Comparison of ENCODE assay signal across 20 cellular contexts in the genomic region with DNA sequence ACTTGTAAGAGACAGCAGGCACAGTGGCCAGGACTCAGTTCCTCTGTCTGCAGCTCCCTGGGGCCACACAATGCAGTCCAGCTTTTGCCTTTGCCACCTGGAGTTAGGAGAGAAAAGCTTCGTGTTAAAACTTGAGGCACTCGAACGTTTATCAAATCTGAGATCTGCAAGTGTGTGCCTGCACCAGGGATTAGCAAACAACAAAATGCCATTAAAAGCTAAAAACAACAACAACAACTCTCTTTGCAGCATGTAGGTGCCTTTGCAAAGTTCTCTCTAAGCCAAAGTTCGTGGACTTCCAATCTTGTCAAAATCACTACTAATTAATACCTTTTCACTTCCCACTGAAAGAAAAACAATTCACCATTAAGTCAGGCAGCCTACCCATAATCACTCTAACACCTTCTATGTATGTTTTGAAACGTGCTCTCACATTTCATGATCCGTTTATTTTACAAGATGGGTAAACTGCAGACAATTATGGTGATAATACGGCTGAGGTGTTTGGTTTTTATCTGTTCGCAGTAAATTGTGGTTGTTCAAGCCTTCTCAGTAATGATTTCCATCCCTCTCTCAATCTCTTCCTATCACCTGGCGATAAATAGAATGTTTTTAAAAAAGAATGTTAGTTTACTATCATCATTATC.
"Had no signal": no experiment of that assay in that cellular context is flagged by ENCODE, and none has a peak within 500 bp of the region (broad histone marks: within the 10 kb centered on the region; RNA-seq: fewer than 3 reads in every experiment).

No MANE protein-coding gene starts in this region.

- H3K27me3 ChIP-seq: transverse colon had no signal

- H3K27ac ChIP-seq: psoas muscle, skin epidermis, suprapubic skin, transverse colon had no signal

- H3K4me1 Mint-ChIP-seq: activated CD4-positive, alpha-beta T cell treated with anti-CD3 and anti-CD28 coated beads, Interleukin-2, amount 10 ng/mL, durations not matched to agents 7 days and 5 days; activated naive CD8-positive, alpha-beta T cell treated with anti-CD3 and anti-CD28 coated beads, Interleukin-2, amount 10 ng/mL, durations not matched to agents 7 days and 5 days; stimulated activated naive CD8-positive, alpha-beta T cell treated with anti-CD3 and anti-CD28 coated beads, Interleukin-15, amount 100 ng/mL, for 72 hours had no signal

- H3K4me3 Mint-ChIP-seq: activated CD4-positive, alpha-beta T cell treated with anti-CD3 and anti-CD28 coated beads, Interleukin-2, amount 10 ng/mL, durations not matched to agents 7 days and 5 days; activated CD8-positive, alpha-beta T cell treated with anti-CD3 and anti-CD28 coated beads, Interleukin-2, amount 10 ng/mL, durations not matched to agents 7 days and 5 days; activated naive CD8-positive, alpha-beta T cell treated with anti-CD3 and anti-CD28 coated beads, Interleukin-2, amount 10 ng/mL, durations not matched to agents 7 days and 5 days; activated T-cell treated with anti-CD3 and anti-CD28 coated beads, Interleukin-2, amount 50 U/mL, for 24 hours; memory B cell; neural crest cell; stimulated activated naive CD8-positive, alpha-beta T cell treated with anti-CD3 and anti-CD28 coated beads, Interleukin-15, amount 100 ng/mL, for 72 hours had no signal

- H3K27ac Mint-ChIP-seq: activated CD4-positive, alpha-beta T cell treated with anti-CD3 and anti-CD28 coated beads, Interleukin-2, amount 10 ng/mL, durations not matched to agents 7 days and 5 days; activated CD8-positive, alpha-beta T cell treated with anti-CD3 and anti-CD28 coated beads, Interleukin-2, amount 10 ng/mL, durations not matched to agents 7 days and 5 days; activated naive CD8-positive, alpha-beta T cell treated with anti-CD3 and anti-CD28 coated beads, Interleukin-2, amount 10 ng/mL, durations not matched to agents 7 days and 5 days; activated T-cell treated with anti-CD3 and anti-CD28 coated beads, Interleukin-2, amount 50 U/mL, for 24 hours; activated T-helper 2 cell treated with anti-CD3 and anti-CD28 coated beads, Interferon-gamma antibody, Interleukin-2, Interleukin-4, amounts not matched to agents 10 μg/mL and 5 μg/mL and 100 μg/mL, durations not matched to agents 14 hours and 24 hours and 36 hours; memory B cell; stimulated activated naive CD8-positive, alpha-beta T cell treated with anti-CD3 and anti-CD28 coated beads, Interleukin-15, amount 100 ng/mL, for 72 hours had no signal

- H3K36me3 Mint-ChIP-seq: activated naive CD8-positive, alpha-beta T cell treated with anti-CD3 and anti-CD28 coated beads, Interleukin-2, amount 10 ng/mL, durations not matched to agents 7 days and 5 days; memory B cell had no signal

- ATAC-seq: activated CD8-positive, alpha-beta T cell treated with anti-CD3 and anti-CD28 coated beads, Interleukin-2, amount 10 ng/mL, durations not matched to agents 7 days and 5 days; psoas muscle; right cardiac atrium; stimulated activated naive CD8-positive, alpha-beta T cell treated with anti-CD3 and anti-CD28 coated beads, Interleukin-15, amount 100 ng/mL, for 72 hours had no signal

- H3K36me3 ChIP-seq: suprapubic skin, transverse colon had no signal

- H3K4me3 ChIP-seq: psoas muscle, skin epidermis, suprapubic skin, transverse colon had no signal

- DNase-seq: activated CD4-positive, alpha-beta T cell treated with anti-CD3 and anti-CD28 coated beads, Interleukin-2, amount 10 ng/mL, durations not matched to agents 7 days and 5 days; activated CD4-positive, CD25-positive, alpha-beta regulatory T cell; activated CD8-positive, alpha-beta T cell treated with anti-CD3 and anti-CD28 coated beads, Interleukin-2, amount 10 ng/mL, durations not matched to agents 7 days and 5 days; activated naive CD4-positive, alpha-beta T cell treated with Interleukin-2 at 50 U/mL for 16 hours; activated naive CD8-positive, alpha-beta T cell treated with anti-CD3 and anti-CD28 coated beads, Interleukin-2, amount 10 ng/mL, durations not matched to agents 7 days and 5 days; activated T-cell treated with anti-CD3 and anti-CD28 coated beads, Interleukin-2, amount 50 U/mL, for 24 hours; amygdala; dermis blood vessel endothelial cell; effector memory CD4-positive, alpha-beta T cell; psoas muscle; right cardiac atrium; stimulated activated CD4-positive, alpha-beta T cell treated with anti-CD3 and anti-CD28 coated beads, Interleukin-15, amount 100 ng/mL, for 24 hours; stimulated activated CD4-positive, alpha-beta T cell treated with anti-CD3 and anti-CD28 coated beads, Interleukin-2, amount 100 ng/mL, for 48 hours; stimulated activated naive CD8-positive, alpha-beta T cell treated with anti-CD3 and anti-CD28 coated beads, Interleukin-15, amount 100 ng/mL, for 72 hours; transverse colon had no signal

- H3K9me3 ChIP-seq: psoas muscle, suprapubic skin, transverse colon had no signal

- H3K9me3 Mint-ChIP-seq: activated CD4-positive, alpha-beta T cell treated with anti-CD3 and anti-CD28 coated beads, Interleukin-2, amount 10 ng/mL, durations not matched to agents 7 days and 5 days; activated naive CD8-positive, alpha-beta T cell treated with anti-CD3 and anti-CD28 coated beads, Interleukin-2, amount 10 ng/mL, durations not matched to agents 7 days and 5 days; activated T-cell treated with anti-CD3 and anti-CD28 coated beads, Interleukin-2, amount 50 U/mL, for 24 hours; activated T-helper 2 cell treated with anti-CD3 and anti-CD28 coated beads, Interferon-gamma antibody, Interleukin-2, Interleukin-4, amounts not matched to agents 10 μg/mL and 5 μg/mL and 100 μg/mL, durations not matched to agents 14 hours and 24 hours and 36 hours; memory B cell; neural crest cell; stimulated activated naive CD8-positive, alpha-beta T cell treated with anti-CD3 and anti-CD28 coated beads, Interleukin-15, amount 100 ng/mL, for 72 hours had no signal
